Comparison of ENCODE assay signal across 34 cellular contexts in genomic region chr6:156897907-156898531, GRCh38.
"Had no signal": no experiment of that assay in that cellular context is flagged by ENCODE, and none has a peak within 500 bp of the region (broad histone marks: within the 10 kb centered on the region; RNA-seq: fewer than 3 reads in every experiment).

No MANE protein-coding gene starts in this region.

- H3K4me1 ChIP-seq: ascending aorta, colonic mucosa, neural progenitor cell, transverse colon, uterus had no signal

- DNase-seq: activated CD4-positive, alpha-beta memory T cell treated with anti-CD3 and anti-CD28 coated beads, Interleukin-2, amount 10 ng/mL, durations not matched to agents 7 days and 5 days; activated CD4-positive, alpha-beta T cell treated with anti-CD3 and anti-CD28 coated beads for 1 hour; activated CD4-positive, alpha-beta T cell treated with anti-CD3 and anti-CD28 coated beads, Interleukin-2, amount 10 ng/mL, durations not matched to agents 7 days and 5 days; activated CD8-positive, alpha-beta memory T cell treated with anti-CD3 and anti-CD28 coated beads, Interleukin-2, amount 50 U/mL, for 48 hours; activated naive CD8-positive, alpha-beta T cell treated with anti-CD3 and anti-CD28 coated beads, Interleukin-2, amount 10 ng/mL, durations not matched to agents 7 days and 5 days; activated T-cell treated with anti-CD3 and anti-CD28 coated beads, Interleukin-2, amount 50 U/mL, for 24 hours; cerebellar nuclear complex; colonic mucosa; dorsolateral prefrontal cortex; effector memory CD4-positive, alpha-beta T cell; foreskin fibroblast; heart left ventricle; hypothalamus; immature natural killer cell; kidney; left colon; midbrain; naive thymus-derived CD8-positive, alpha-beta T cell; posterior cingulate gyrus; right cardiac atrium; spleen; stimulated activated naive CD8-positive, alpha-beta T cell treated with anti-CD3 and anti-CD28 coated beads, Interleukin-15, Interleukin-2, amounts not matched to agents 100 U/mL and 50 U/mL, for 24 hours; T-helper 17 cell; T1000; testis; transverse colon; uterus; WERI-Rb-1 had no signal

- H3K9ac ChIP-seq: neural progenitor cell had no signal

- H3K36me3 ChIP-seq: ascending aorta, cardiac muscle cell, colonic mucosa, neural progenitor cell, transverse colon, uterus had no signal

- H3K36me3 Mint-ChIP-seq: neural progenitor cell had no signal

- H3K4me3 ChIP-seq: ascending aorta, cardiac muscle cell, colonic mucosa, dorsolateral prefrontal cortex, heart left ventricle, neural progenitor cell, spleen, testis, transverse colon, uterus had no signal

- H3K9me3 ChIP-seq: ascending aorta, colonic mucosa, heart left ventricle, spleen, testis, transverse colon, uterus had no signal

- H3K4me3 Mint-ChIP-seq: activated CD4-positive, alpha-beta memory T cell treated with anti-CD3 and anti-CD28 coated beads, Interleukin-2, amount 10 ng/mL, durations not matched to agents 7 days and 5 days; activated CD4-positive, alpha-beta T cell treated with anti-CD3 and anti-CD28 coated beads, Interleukin-2, amount 10 ng/mL, durations not matched to agents 7 days and 5 days; activated naive CD8-positive, alpha-beta T cell treated with anti-CD3 and anti-CD28 coated beads, Interleukin-2, amount 10 ng/mL, durations not matched to agents 7 days and 5 days; activated T-cell treated with anti-CD3 and anti-CD28 coated beads, Interleukin-2, amount 50 U/mL, for 24 hours; brain; immature natural killer cell; neural progenitor cell; T-helper 17 cell had no signal

- H2AFZ ChIP-seq: neural progenitor cell had no signal

- H3K9me3 Mint-ChIP-seq: activated CD4-positive, alpha-beta memory T cell treated with anti-CD3 and anti-CD28 coated beads, Interleukin-2, amount 10 ng/mL, durations not matched to agents 7 days and 5 days; activated CD4-positive, alpha-beta T cell treated with anti-CD3 and anti-CD28 coated beads, Interleukin-2, amount 10 ng/mL, durations not matched to agents 7 days and 5 days; activated naive CD8-positive, alpha-beta T cell treated with anti-CD3 and anti-CD28 coated beads, Interleukin-2, amount 10 ng/mL, durations not matched to agents 7 days and 5 days; activated T-cell treated with anti-CD3 and anti-CD28 coated beads, Interleukin-2, amount 50 U/mL, for 24 hours; activated T-helper 2 cell treated with anti-CD3 and anti-CD28 coated beads, Interferon-gamma antibody, Interleukin-2, Interleukin-4, amounts not matched to agents 10 μg/mL and 5 μg/mL and 100 μg/mL, durations not matched to agents 14 hours and 24 hours and 36 hours; brain; immature natural killer cell; naive thymus-derived CD8-positive, alpha-beta T cell; neural progenitor cell had no signal

- ATAC-seq: esophagus mucosa; left colon; naive thymus-derived CD8-positive, alpha-beta T cell; right cardiac atrium; stimulated activated naive CD8-positive, alpha-beta T cell treated with anti-CD3 and anti-CD28 coated beads, Interleukin-15, Interleukin-2, amounts not matched to agents 100 U/mL and 50 U/mL, for 24 hours; T-helper 17 cell had no signal

- H3K27me3 ChIP-seq: ascending aorta, cardiac muscle cell, colonic mucosa, dorsolateral prefrontal cortex, heart left ventricle, neural progenitor cell, spleen, testis, transverse colon, uterus had no signal

- H3K27me3 Mint-ChIP-seq: activated CD4-positive, alpha-beta memory T cell treated with anti-CD3 and anti-CD28 coated beads, Interleukin-2, amount 10 ng/mL, durations not matched to agents 7 days and 5 days; activated CD4-positive, alpha-beta T cell treated with anti-CD3 and anti-CD28 coated beads, Interleukin-2, amount 10 ng/mL, durations not matched to agents 7 days and 5 days; activated naive CD8-positive, alpha-beta T cell treated with anti-CD3 and anti-CD28 coated beads, Interleukin-2, amount 10 ng/mL, durations not matched to agents 7 days and 5 days; activated T-cell treated with anti-CD3 and anti-CD28 coated beads, Interleukin-2, amount 50 U/mL, for 24 hours; brain; naive thymus-derived CD8-positive, alpha-beta T cell; T-helper 17 cell had no signal

- H3K4me2 ChIP-seq: neural progenitor cell had no signal

- H3K27ac ChIP-seq: ascending aorta, cardiac muscle cell, colonic mucosa, dorsolateral prefrontal cortex, heart left ventricle, neural progenitor cell, spleen, testis, transverse colon, uterus, WERI-Rb-1 had no signal

- H3K27ac Mint-ChIP-seq: activated CD4-positive, alpha-beta memory T cell treated with anti-CD3 and anti-CD28 coated beads, Interleukin-2, amount 10 ng/mL, durations not matched to agents 7 days and 5 days; activated CD4-positive, alpha-beta T cell treated with anti-CD3 and anti-CD28 coated beads, Interleukin-2, amount 10 ng/mL, durations not matched to agents 7 days and 5 days; activated naive CD8-positive, alpha-beta T cell treated with anti-CD3 and anti-CD28 coated beads, Interleukin-2, amount 10 ng/mL, durations not matched to agents 7 days and 5 days; activated T-cell treated with anti-CD3 and anti-CD28 coated beads, Interleukin-2, amount 50 U/mL, for 24 hours; activated T-helper 2 cell treated with anti-CD3 and anti-CD28 coated beads, Interferon-gamma antibody, Interleukin-2, Interleukin-4, amounts not matched to agents 10 μg/mL and 5 μg/mL and 100 μg/mL, durations not matched to agents 14 hours and 24 hours and 36 hours; brain; neural progenitor cell; T-helper 17 cell had no signal
